Comparison of ENCODE assay signal across 30 cellular contexts in the genomic region with DNA sequence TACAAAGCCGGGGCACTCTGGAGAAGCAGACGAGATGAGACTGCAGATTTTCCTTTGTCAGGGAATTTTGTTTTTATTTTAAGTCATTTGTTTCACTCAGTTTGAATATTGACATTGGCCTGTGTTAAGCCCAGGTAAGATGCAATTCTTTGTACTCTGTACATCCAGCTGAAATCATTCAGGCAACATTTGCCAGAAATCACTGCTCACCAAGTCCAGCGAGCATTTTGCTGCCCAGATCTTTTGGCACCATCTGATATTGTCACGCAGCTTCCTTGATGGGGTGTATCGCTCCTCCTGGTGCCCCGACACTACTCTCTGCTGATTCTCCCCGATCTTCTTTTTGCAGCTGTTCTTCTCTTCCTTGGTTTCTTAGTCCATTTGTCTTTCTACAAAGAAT.
"Had no signal": no experiment of that assay in that cellular context is flagged by ENCODE, and none has a peak within 500 bp of the region (broad histone marks: within the 10 kb centered on the region; RNA-seq: fewer than 3 reads in every experiment).

No MANE protein-coding gene starts in this region.

- H3K36me3 Mint-ChIP-seq: activated CD4-positive, alpha-beta memory T cell treated with anti-CD3 and anti-CD28 coated beads for 36 hours; activated CD8-positive, alpha-beta memory T cell treated with anti-CD3 and anti-CD28 coated beads, Interleukin-2, amount 10 ng/mL, durations not matched to agents 7 days and 5 days; activated naive CD4-positive, alpha-beta T cell treated with anti-CD3 and anti-CD28 coated beads, Interleukin-2, amount 50 U/mL, for 24 hours; activated naive CD8-positive, alpha-beta T cell treated with anti-CD3 and anti-CD28 coated beads, Interleukin-2, amount 10 ng/mL, durations not matched to agents 7 days and 5 days; T-cell had no signal

- H3K27me3 Mint-ChIP-seq: activated CD4-positive, alpha-beta memory T cell treated with anti-CD3 and anti-CD28 coated beads for 36 hours; activated CD4-positive, alpha-beta T cell treated with anti-CD3 and anti-CD28 coated beads for 36 hours; activated CD4-positive, alpha-beta T cell treated with anti-CD3 and anti-CD28 coated beads, Interleukin-2, amount 10 ng/mL, durations not matched to agents 24 days and 14 days; activated CD8-positive, alpha-beta memory T cell treated with anti-CD3 and anti-CD28 coated beads, Interleukin-2, amount 10 ng/mL, durations not matched to agents 7 days and 5 days; activated naive CD4-positive, alpha-beta T cell treated with anti-CD3 and anti-CD28 coated beads, Interleukin-2, amount 50 U/mL, for 24 hours; activated naive CD8-positive, alpha-beta T cell treated with anti-CD3 and anti-CD28 coated beads, Interleukin-2, amount 10 ng/mL, durations not matched to agents 7 days and 5 days; brain; T-cell had no signal

- DNase-seq: activated CD4-positive, alpha-beta memory T cell treated with anti-CD3 and anti-CD28 coated beads for 36 hours; activated CD4-positive, alpha-beta T cell treated with anti-CD3 and anti-CD28 coated beads for 36 hours; activated CD4-positive, alpha-beta T cell treated with anti-CD3 and anti-CD28 coated beads, Interleukin-2, amount 10 ng/mL, durations not matched to agents 24 days and 14 days; activated CD4-positive, CD25-positive, alpha-beta regulatory T cell; activated CD4-positive, CD25-positive, alpha-beta regulatory T cell treated with anti-CD3 and anti-CD28 coated beads, Interleukin-2, amount 50 U/mL, for 72 hours; activated CD8-positive, alpha-beta memory T cell treated with anti-CD3 and anti-CD28 coated beads, Interleukin-2, amount 10 ng/mL, durations not matched to agents 7 days and 5 days; activated CD8-positive, alpha-beta memory T cell treated with anti-CD3 and anti-CD28 coated beads, Interleukin-2, amount 50 U/mL, for 4 hours; activated CD8-positive, alpha-beta T cell treated with anti-CD3 and anti-CD28 coated beads, Interleukin-2, amount 10 ng/mL, durations not matched to agents 7 days and 5 days; activated effector memory CD4-positive, alpha-beta T cell treated with anti-CD3 and anti-CD28 coated beads, Interleukin-2, amount 50 U/mL, for 16 hours; activated naive CD4-positive, alpha-beta T cell treated with anti-CD3 and anti-CD28 coated beads for 36 hours; activated naive CD8-positive, alpha-beta T cell treated with anti-CD3 and anti-CD28 coated beads, Interleukin-2, amount 10 ng/mL, durations not matched to agents 7 days and 5 days; activated T-cell treated with anti-CD3 and anti-CD28 coated beads, Interleukin-2, amount 50 U/mL, for 1 hour; activated T-cell treated with anti-CD3 and anti-CD28 coated beads, Interleukin-2, amount 50 U/mL, for 48 hours; central memory CD4-positive, alpha-beta T cell; effector CD8-positive, alpha-beta T cell; foreskin fibroblast; T-cell; T1000; WERI-Rb-1 had no signal

- H3K36me3 ChIP-seq: ascending aorta, breast epithelium, cardiac muscle cell, WERI-Rb-1 had no signal

- H3K4me3 Mint-ChIP-seq: activated CD4-positive, alpha-beta memory T cell treated with anti-CD3 and anti-CD28 coated beads for 36 hours; activated CD4-positive, alpha-beta T cell treated with anti-CD3 and anti-CD28 coated beads for 36 hours; activated CD4-positive, alpha-beta T cell treated with anti-CD3 and anti-CD28 coated beads, Interleukin-2, amount 10 ng/mL, durations not matched to agents 24 days and 14 days; activated CD8-positive, alpha-beta memory T cell treated with anti-CD3 and anti-CD28 coated beads, Interleukin-2, amount 10 ng/mL, durations not matched to agents 7 days and 5 days; activated CD8-positive, alpha-beta T cell treated with anti-CD3 and anti-CD28 coated beads, Interleukin-2, amount 10 ng/mL, durations not matched to agents 7 days and 5 days; activated naive CD4-positive, alpha-beta T cell treated with anti-CD3 and anti-CD28 coated beads for 36 hours; activated naive CD4-positive, alpha-beta T cell treated with anti-CD3 and anti-CD28 coated beads, Interleukin-2, amount 50 U/mL, for 24 hours; activated naive CD8-positive, alpha-beta T cell treated with anti-CD3 and anti-CD28 coated beads, Interleukin-2, amount 10 ng/mL, durations not matched to agents 7 days and 5 days; activated T-helper 1 cell treated with anti-CD3 and anti-CD28 coated beads, Interleukin-12 subunit alpha, Interleukin-12 subunit beta, Interleukin-2, Interleukin-4 antibody, amounts not matched to agents 30 ng/mL and 10 ng/mL and 1 ng/mL, durations not matched to agents 14 hours and 24 hours and 36 hours; brain; T-cell; T-helper 1 cell treated with Interleukin-12 subunit alpha and Interleukin-12 subunit beta and Interleukin-4 antibody, amounts not matched to agents 30 μg/mL and 1 μg/mL, for 36 hours had no signal

- H3K4me1 Mint-ChIP-seq: activated CD4-positive, alpha-beta T cell treated with anti-CD3 and anti-CD28 coated beads for 36 hours; activated CD4-positive, alpha-beta T cell treated with anti-CD3 and anti-CD28 coated beads, Interleukin-2, amount 10 ng/mL, durations not matched to agents 24 days and 14 days; activated CD8-positive, alpha-beta memory T cell treated with anti-CD3 and anti-CD28 coated beads, Interleukin-2, amount 10 ng/mL, durations not matched to agents 7 days and 5 days; activated naive CD4-positive, alpha-beta T cell treated with anti-CD3 and anti-CD28 coated beads, Interleukin-2, amount 50 U/mL, for 24 hours; activated naive CD8-positive, alpha-beta T cell treated with anti-CD3 and anti-CD28 coated beads, Interleukin-2, amount 10 ng/mL, durations not matched to agents 7 days and 5 days; T-cell had no signal

- H3K27ac ChIP-seq: ascending aorta, breast epithelium, cardiac muscle cell, WERI-Rb-1 had no signal

- H3K27ac Mint-ChIP-seq: activated CD4-positive, alpha-beta memory T cell treated with anti-CD3 and anti-CD28 coated beads for 36 hours; activated CD4-positive, alpha-beta T cell treated with anti-CD3 and anti-CD28 coated beads for 36 hours; activated CD4-positive, alpha-beta T cell treated with anti-CD3 and anti-CD28 coated beads, Interleukin-2, amount 10 ng/mL, durations not matched to agents 24 days and 14 days; activated CD8-positive, alpha-beta memory T cell treated with anti-CD3 and anti-CD28 coated beads, Interleukin-2, amount 10 ng/mL, durations not matched to agents 7 days and 5 days; activated CD8-positive, alpha-beta T cell treated with anti-CD3 and anti-CD28 coated beads, Interleukin-2, amount 10 ng/mL, durations not matched to agents 7 days and 5 days; activated naive CD4-positive, alpha-beta T cell treated with anti-CD3 and anti-CD28 coated beads for 36 hours; activated naive CD4-positive, alpha-beta T cell treated with anti-CD3 and anti-CD28 coated beads, Interleukin-2, amount 50 U/mL, for 24 hours; activated naive CD8-positive, alpha-beta T cell treated with anti-CD3 and anti-CD28 coated beads, Interleukin-2, amount 10 ng/mL, durations not matched to agents 7 days and 5 days; activated T-helper 1 cell treated with anti-CD3 and anti-CD28 coated beads, Interleukin-12 subunit alpha, Interleukin-12 subunit beta, Interleukin-2, Interleukin-4 antibody, amounts not matched to agents 30 ng/mL and 10 ng/mL and 1 ng/mL, durations not matched to agents 14 hours and 24 hours and 36 hours; activated T-helper 2 cell treated with anti-CD3 and anti-CD28 coated beads, Interferon-gamma antibody, Interleukin-2, Interleukin-4, amounts not matched to agents 10 μg/mL and 5 μg/mL and 100 μg/mL, durations not matched to agents 14 hours and 24 hours and 36 hours; brain; T-cell; T-helper 1 cell treated with Interleukin-12 subunit alpha and Interleukin-12 subunit beta and Interleukin-4 antibody, amounts not matched to agents 30 μg/mL and 1 μg/mL, for 36 hours had no signal

- ATAC-seq: activated CD4-positive, alpha-beta T cell treated with anti-CD3 and anti-CD28 coated beads for 36 hours; activated CD8-positive, alpha-beta memory T cell treated with anti-CD3 and anti-CD28 coated beads, Interleukin-2, amount 10 ng/mL, durations not matched to agents 7 days and 5 days; activated CD8-positive, alpha-beta T cell treated with anti-CD3 and anti-CD28 coated beads, Interleukin-2, amount 10 ng/mL, durations not matched to agents 7 days and 5 days; esophagus mucosa; T-cell had no signal

- FAIRE-seq: colon, frontal cortex had no signal

- H3K27me3 ChIP-seq: ascending aorta, breast epithelium, cardiac muscle cell had no signal

- H3K4me3 ChIP-seq: ascending aorta, breast epithelium, cardiac muscle cell had no signal

- H3K4me1 ChIP-seq: ascending aorta, breast epithelium had no signal
